Comparison of ENCODE assay signal across 20 cellular contexts in genomic region chr2:119704670-119705120, GRCh38. TPM values are rescaled to one million over a fixed set of nuclear protein-coding genes. Genes with fewer than 3 reads are reported as not detected.
DNase-seq lines count a peak whose midpoint lies in the region; ATAC-seq, FAIRE-seq and TF ChIP-seq lines count a peak whose summit lies in the region.
"Had no signal": no experiment of that assay in that cellular context is flagged by ENCODE, and none has a peak within 500 bp of the region (broad histone marks: within the 10 kb centered on the region; RNA-seq: fewer than 3 reads in every experiment).

No MANE protein-coding gene starts in this region.

- H3K9me2 ChIP-seq in MM.1S (replicated peaks; ENCODE audit: insufficient read depth, low read length): no peaks in the 10 kb centered on the region

- H3K9me3 ChIP-seq in astrocyte (ENCODE audit: insufficient read depth, low read depth, low read length) (peaks cover 5% of the 10 kb centered on the region), mucosa of descending colon (no peaks in the 10 kb centered on the region), MM.1S (replicated peaks; ENCODE audit: insufficient read depth, low read length) (no peaks in the 10 kb centered on the region), ascending aorta (no peaks in the 10 kb centered on the region)
- H3K9me3 ChIP-seq: body of pancreas, ovary, suprapubic skin had no signal

- peaks cover 0 to 4% of the 10 kb centered on the region in 2 donors for H3K36me3 Mint-ChIP-seq in activated T-cell treated with anti-CD3 and anti-CD28 coated beads, Interleukin-2, amount 50 U/mL, for 72 hours (ENCODE audit: insufficient read depth in 2 of 2)
- no peaks in the 10 kb centered on the region for H3K36me3 Mint-ChIP-seq in astrocyte (ENCODE audit: low read depth, unreplicated experiment)

- TF ChIP-seq CTCF in astrocyte (IDR thresholded peaks at IDR 0.05; ENCODE audit: insufficient read depth, low read depth, low read length): no peak
- no peak for TF ChIP-seq CTCF in mucosa of descending colon (IDR thresholded peaks at IDR 0.05)
- TF ChIP-seq CTCF in MM.1S (IDR thresholded peaks at IDR 0.05; ENCODE audit: low read length): no peak
- no peak for TF ChIP-seq CTCF in ascending aorta (IDR thresholded peaks at IDR 0.05)

- H3K79me2 ChIP-seq in astrocyte (ENCODE audit: insufficient read depth, low read length): no peaks in the 10 kb centered on the region
- H3K79me2 ChIP-seq in MM.1S (ENCODE audit: low read length): no peaks in the 10 kb centered on the region

- no peak overlapping the region for H3K27ac Mint-ChIP-seq in activated T-cell treated with anti-CD3 and anti-CD28 coated beads, Interleukin-2, amount 50 U/mL, for 72 hours
- H3K27ac Mint-ChIP-seq in astrocyte (ENCODE audit: unreplicated experiment): no peak overlapping the region
- H3K27ac Mint-ChIP-seq: mesothelial cell of epicardium had no signal

- H3K27me3 ChIP-seq in astrocyte (ENCODE audit: insufficient read depth, low read length) (no peaks in the 10 kb centered on the region), MM.1S (replicated peaks; ENCODE audit: insufficient read depth, low read length) (no peaks in the 10 kb centered on the region), ascending aorta (no peaks in the 10 kb centered on the region)
- H3K27me3 ChIP-seq: body of pancreas, ovary, suprapubic skin had no signal

- H3K4me3 Mint-ChIP-seq in activated T-cell treated with anti-CD3 and anti-CD28 coated beads, Interleukin-2, amount 50 U/mL, for 72 hours: no peak overlapping the region
- no peak overlapping the region for H3K4me3 Mint-ChIP-seq in astrocyte (ENCODE audit: unreplicated experiment)
- H3K4me3 Mint-ChIP-seq: mesothelial cell of epicardium had no signal

- H3F3A ChIP-seq in MM.1S (ENCODE audit: insufficient read depth, low read length): no peaks in the 10 kb centered on the region

- H4K20me1 ChIP-seq in astrocyte (ENCODE audit: insufficient read depth, low read length): no peaks in the 10 kb centered on the region
- H4K20me1 ChIP-seq in MM.1S (ENCODE audit: insufficient read depth, low read length): no peaks in the 10 kb centered on the region

- intact Hi-C loops in mucosa of descending colon (cut with DNase I, micrococcal nuclease): loop anchor here in 1 of 2 donors (10.0 kb wide), 1 partner anchor 120 kb away; no protein-coding TSS in a partner anchor
- intact Hi-C loops in ascending aorta (cut with DNase I): loop anchor here (2.0 to 5.0 kb wide), 2 partner anchors 118 to 608 kb away; no protein-coding TSS in a partner anchor

- H3K36me3 ChIP-seq in astrocyte (ENCODE audit: insufficient read depth, low read length) (no peaks in the 10 kb centered on the region), mucosa of descending colon (ENCODE audit: low read depth) (no peaks in the 10 kb centered on the region), MM.1S (replicated peaks; ENCODE audit: insufficient read depth, low read length) (no peaks in the 10 kb centered on the region), ascending aorta (no peaks in the 10 kb centered on the region)
- H3K36me3 ChIP-seq: ovary, suprapubic skin had no signal

- H3K4me2 ChIP-seq in astrocyte (ENCODE audit: low read length): no peak overlapping the region
- H3K4me2 ChIP-seq in MM.1S (ENCODE audit: low read depth, low read length): no peak overlapping the region
- H3K4me2 ChIP-seq: smooth muscle cell had no signal

- peaks cover 24% of the 10 kb centered on the region for H3K4me1 Mint-ChIP-seq in activated T-cell treated with anti-CD3 and anti-CD28 coated beads, Interleukin-2, amount 50 U/mL, for 72 hours (ENCODE audit: low read depth)
- no peaks in the 10 kb centered on the region for H3K4me1 Mint-ChIP-seq in astrocyte (ENCODE audit: low read depth, unreplicated experiment)

- H3K9me3 Mint-ChIP-seq in activated T-cell treated with anti-CD3 and anti-CD28 coated beads, Interleukin-2, amount 50 U/mL, for 72 hours: peaks cover 0 to 3% of the 10 kb centered on the region in 2 donors
- H3K9me3 Mint-ChIP-seq in astrocyte (ENCODE audit: unreplicated experiment): no peaks in the 10 kb centered on the region

- peaks cover 10% of the 10 kb centered on the region for H3K27me3 Mint-ChIP-seq in activated T-cell treated with anti-CD3 and anti-CD28 coated beads, Interleukin-2, amount 50 U/mL, for 72 hours (ENCODE audit: low read depth)
- peaks cover 2% of the 10 kb centered on the region for H3K27me3 Mint-ChIP-seq in astrocyte (ENCODE audit: low read depth, unreplicated experiment)

- H3K4me1 ChIP-seq in astrocyte (ENCODE audit: insufficient read depth, low read length) (no peaks in the 10 kb centered on the region), mucosa of descending colon (ENCODE audit: low read depth) (no peaks in the 10 kb centered on the region), MM.1S (ENCODE audit: low read length) (no peaks in the 10 kb centered on the region), ascending aorta (no peaks in the 10 kb centered on the region)

- ATAC-seq in activated T-cell treated with anti-CD3 and anti-CD28 coated beads, Interleukin-2, amount 50 U/mL, for 72 hours (replicated peaks in 1 of 2): peak; percentile 61 to 78
- ATAC-seq in GM21717 (IDR thresholded peaks at IDR 0.05; ENCODE audit: unreplicated experiment) (peak; percentile 45), mucosa of descending colon (no peak)
- ATAC-seq: body of pancreas had no signal

- H3K27ac ChIP-seq in astrocyte (ENCODE audit: low read depth, low read length) (no peak overlapping the region), MM.1S (ENCODE audit: low read length) (no peak overlapping the region), ascending aorta (no peak overlapping the region)
- H3K27ac ChIP-seq: body of pancreas, GM23248, ovary, SK-N-MC, suprapubic skin had no signal

- H3K9ac ChIP-seq in astrocyte (ENCODE audit: low read length) (no peak overlapping the region), MM.1S (ENCODE audit: low read length) (no peak overlapping the region)
- H3K9ac ChIP-seq: GM23248 had no signal

- H3K4me3 ChIP-seq in astrocyte (ENCODE audit: insufficient read depth, low read depth, low read length) (no peak overlapping the region), mucosa of descending colon (no peak overlapping the region), MM.1S (ENCODE audit: low read length) (no peak overlapping the region), ascending aorta (no peak overlapping the region)
- H3K4me3 ChIP-seq: body of pancreas, GM23248, ovary, SK-N-MC, smooth muscle cell, suprapubic skin had no signal

- H2AFZ ChIP-seq in astrocyte (ENCODE audit: low read depth, low read length) (no peak overlapping the region), MM.1S (ENCODE audit: low read length) (no peak overlapping the region)
- H2AFZ ChIP-seq: GM23248 had no signal

- no peak for FAIRE-seq in astrocyte (lab: Jason Lieb, UNC)
- FAIRE-seq: GM12892 had no signal

- DNase-seq in activated T-cell treated with anti-CD3 and anti-CD28 coated beads, Interleukin-2, amount 50 U/mL, for 72 hours: peak in 1 of 2 donors; percentile 32
- DNase-seq in activated T-cell treated with anti-CD3 and anti-CD28 coated beads, Interleukin-2, amount 50 U/mL, for 48 hours: no peak
- DNase-seq in astrocyte (ENCODE audit: low read depth): peak; percentile 67
- DNase-seq in pons (ENCODE audit: low spot score): peak; percentile 12
- DNase-seq in mucosa of descending colon: no peak
- no peak for DNase-seq in MM.1S
- DNase-seq in ascending aorta (ENCODE audit: low spot score in 2 of 2): no peak
- DNase-seq: ACHN, body of pancreas, GM23248, Kasumi-1, NCI-H1694, NCI-H446 treated with DMSO at 0.1 percent for 48 hours, ovary had no signal

RNA-seq across cellular contexts. Expression of gene TMEM177, which starts 25.7 kb away (rescaled TPM):
- 10 to 100 TPM in 1 of 2 donors, 1 to 10 TPM in 1; 6.8 to 11.0 TPM for total RNA-seq in activated T-cell treated with anti-CD3 and anti-CD28 coated beads, Interleukin-2, amount 50 U/mL, for 72 hours
- total RNA-seq in astrocyte (10.6 and 11.4 TPM in 2 replicates), mucosa of descending colon (10 to 100 TPM; 16.2 to 25.2 (median 18.4) TPM), ascending aorta (not detected)

RNA-seq across cellular contexts. Expression of gene PTPN4, which starts 55.0 kb away (rescaled TPM):
- total RNA-seq in activated T-cell treated with anti-CD3 and anti-CD28 coated beads, Interleukin-2, amount 50 U/mL, for 72 hours: 10 to 100 TPM; 38.0 to 46.5 TPM
- 37.9 and 38.2 TPM in 2 replicates for total RNA-seq in astrocyte
- 10 to 100 TPM; 23.1 to 35.4 (median 30.1) TPM for total RNA-seq in mucosa of descending colon
- 35.9 TPM for total RNA-seq in ascending aorta

Comparison
In these comparisons a context has a peak if more than half of its experiments do, and no peak if none do; other contexts are left out.
1. DNase-seq: peak in astrocyte (single experiment) and pons (single experiment); none in activated T-cell treated with anti-CD3 and anti-CD28 coated beads, Interleukin-2, amount 50 U/mL, for 48 hours (0 of 2), mucosa of descending colon (0 of 3), MM.1S (single experiment) and ascending aorta (0 of 2).